Comparison of ENCODE assay signal across 33 cellular contexts in the genomic region with DNA sequence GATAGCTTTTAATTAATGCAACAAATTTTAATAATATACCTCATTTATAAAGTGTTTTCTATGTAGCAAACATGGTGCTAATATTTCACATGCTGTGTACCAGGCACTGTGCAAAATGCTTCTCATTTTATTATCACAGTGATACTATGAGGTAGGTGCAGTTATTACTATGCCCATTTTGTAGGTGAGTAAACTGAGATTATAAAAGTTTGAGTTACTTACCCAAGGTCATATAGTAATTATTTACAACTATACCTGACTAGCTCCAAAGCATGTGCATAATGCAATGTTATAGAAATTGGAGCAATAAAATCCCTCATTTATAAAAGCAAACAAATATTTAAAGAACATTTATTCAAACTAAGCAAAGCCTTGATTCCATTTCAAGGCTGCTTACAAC.
"Had no signal": no experiment of that assay in that cellular context is flagged by ENCODE, and none has a peak within 500 bp of the region (broad histone marks: within the 10 kb centered on the region; RNA-seq: fewer than 3 reads in every experiment).

No MANE protein-coding gene starts in this region.

- H3K27ac ChIP-seq: adrenal gland, body of pancreas, brain microvascular endothelial cell, breast epithelium, VCaP had no signal

- FAIRE-seq: astrocyte, TTC549 had no signal

- H3K4me1 ChIP-seq: adrenal gland, body of pancreas, breast epithelium had no signal

- H3K9me3 ChIP-seq: adrenal gland, body of pancreas, breast epithelium had no signal

- DNase-seq: activated B cell treated with CpG ODN at 0.5 μM for 24 hours; activated CD4-positive, alpha-beta memory T cell treated with anti-CD3 and anti-CD28 coated beads for 36 hours; activated CD4-positive, alpha-beta T cell treated with anti-CD3 and anti-CD28 coated beads for 4 hours; activated CD4-positive, alpha-beta T cell treated with anti-CD3 and anti-CD28 coated beads, Interleukin-2, amount 10 ng/mL, durations not matched to agents 24 days and 14 days; activated CD4-positive, alpha-beta T cell treated with anti-CD3 and anti-CD28 coated beads, Interleukin-2, amount 50 U/mL, for 1 hour; activated CD4-positive, alpha-beta T cell treated with anti-CD3 and anti-CD28 coated beads, Interleukin-2, amount 50 U/mL, for 4 hours; activated CD4-positive, CD25-positive, alpha-beta regulatory T cell treated with anti-CD3 and anti-CD28 coated beads, Interleukin-2, amount 50 U/mL, for 72 hours; activated CD8-positive, alpha-beta memory T cell treated with anti-CD3 and anti-CD28 coated beads, Interleukin-2, amount 50 U/mL, for 4 hours; activated CD8-positive, alpha-beta T cell treated with anti-CD3 and anti-CD28 coated beads for 36 hours; activated effector memory CD4-positive, alpha-beta T cell treated with anti-CD3 and anti-CD28 coated beads, Interleukin-2, amount 50 U/mL, for 16 hours; activated gamma-delta T cell treated with Interleukin-2 at 50 U/mL for 16 hours; activated naive CD4-positive, alpha-beta T cell; activated naive CD4-positive, alpha-beta T cell treated with anti-CD3 and anti-CD28 coated beads for 36 hours; activated naive CD4-positive, alpha-beta T cell treated with anti-CD3 and anti-CD28 coated beads, Interleukin-2, amount 50 U/mL, for 16 hours; activated naive CD8-positive, alpha-beta T cell treated with anti-CD3 and anti-CD28 coated beads for 36 hours; activated T-cell treated with anti-CD3 and anti-CD28 coated beads for 4 hours; activated T-cell treated with anti-CD3 and anti-CD28 coated beads, Interleukin-2, amount 50 U/mL, for 1 hour; activated T-cell treated with anti-CD3 and anti-CD28 coated beads, Interleukin-2, amount 50 U/mL, for 4 hours; activated T-cell treated with anti-CD3 and anti-CD28 coated beads, Interleukin-2, amount 50 U/mL, for 72 hours; adrenal gland; amniotic stem cell; aorta; body of pancreas; brain microvascular endothelial cell; central memory CD4-positive, alpha-beta T cell; T-helper 2 cell; T-helper 9 cell had no signal

- ATAC-seq: activated CD8-positive, alpha-beta T cell treated with anti-CD3 and anti-CD28 coated beads for 36 hours; activated naive CD4-positive, alpha-beta T cell treated with anti-CD3 and anti-CD28 coated beads, Interleukin-2, amount 50 U/mL, for 72 hours; activated T-cell treated with anti-CD3 and anti-CD28 coated beads, Interleukin-2, amount 50 U/mL, for 4 hours; activated T-cell treated with anti-CD3 and anti-CD28 coated beads, Interleukin-2, amount 50 U/mL, for 72 hours; activated T-helper 17 cell treated with anti-CD3 and anti-CD28 coated beads, Interleukin-2, amount 50 U/mL, for 72 hours; body of pancreas had no signal

- H3K27me3 ChIP-seq: adrenal gland, body of pancreas, brain microvascular endothelial cell, breast epithelium had no signal

- H3K36me3 ChIP-seq: adrenal gland, brain microvascular endothelial cell, breast epithelium had no signal

- H3K4me3 ChIP-seq: adrenal gland, body of pancreas, breast epithelium had no signal
